In genomic region chr1:179779645-179780272, GRCh38 we compare ENCODE assay signal across 1 cellular context.
TF ChIP-seq lines count a peak whose summit lies in the region.

No MANE protein-coding gene starts in this region.

TF ChIP-seq in HEK293, 187 proteins besides CTCF, POLR2A, EP300 and RAD21 (continued from another document and continues in another):
- no peak for TF ChIP-seq PRDM10 (tag by site-specific recombination; IDR thresholded peaks at IDR 0.05)
- TF ChIP-seq ZBTB21 (tag by site-specific recombination; IDR thresholded peaks at IDR 0.05), result no peak
- no peak for TF ChIP-seq ZNF23 (tag by site-specific recombination; IDR thresholded peaks at IDR 0.05; ENCODE audit: borderline replicate concordance)
- no peak for TF ChIP-seq RBAK (tag by site-specific recombination; IDR thresholded peaks at IDR 0.05)
- TF ChIP-seq ZIC2 (tag by site-specific recombination; IDR thresholded peaks at IDR 0.05), result no peak
- no peak for TF ChIP-seq ZNF398 (tag by site-specific recombination; IDR thresholded peaks at IDR 0.05)
- TF ChIP-seq ZSCAN18 (tag by site-specific recombination; IDR thresholded peaks at IDR 0.05), result no peak
- no peak for TF ChIP-seq ZNF184 (tag by site-specific recombination; IDR thresholded peaks at IDR 0.05)
- no peak for TF ChIP-seq ZNF837 (tag by site-specific recombination; IDR thresholded peaks at IDR 0.05)
- no peak for TF ChIP-seq ZNF391 (tag by site-specific recombination; IDR thresholded peaks at IDR 0.05; ENCODE audit: borderline replicate concordance, low read depth)
- TF ChIP-seq ZNF843 (tag by site-specific recombination; IDR thresholded peaks at IDR 0.05), result peak; percentile 60; the same call in 1 of the 2 replicates
- TF ChIP-seq ZNF449 (tag by site-specific recombination; IDR thresholded peaks at IDR 0.05), result no peak
- TF ChIP-seq ZBTB17 (tag by site-specific recombination; IDR thresholded peaks at IDR 0.05), result peak; percentile 34; the same call in 1 of the 2 replicates
- TF ChIP-seq ZNF558 (tag by site-specific recombination; IDR thresholded peaks at IDR 0.05), result no peak
- peak; percentile 42; the same call in 1 of the 2 replicates for TF ChIP-seq SCRT1 (tag by site-specific recombination; IDR thresholded peaks at IDR 0.05; ENCODE audit: borderline replicate concordance)
- no peak for TF ChIP-seq ZNF791 (tag by site-specific recombination; IDR thresholded peaks at IDR 0.05)
- no peak for TF ChIP-seq ZFP37 (tag by site-specific recombination; IDR thresholded peaks at IDR 0.05)
- no peak for TF ChIP-seq PATZ1 (tag by site-specific recombination; IDR thresholded peaks at IDR 0.05)
- 0 out of 2 replicates have a peak, but pooled peaks have one; percentile 20 for TF ChIP-seq OVOL3 (tag by site-specific recombination; IDR thresholded peaks at IDR 0.05)
- peak; percentile 18; the same call in 1 of the 2 replicates for TF ChIP-seq ZNF18 (tag by site-specific recombination; IDR thresholded peaks at IDR 0.05)
- TF ChIP-seq ZNF138 (tag by site-specific recombination; IDR thresholded peaks at IDR 0.05; ENCODE audit: borderline replicate concordance), result no peak
- TF ChIP-seq ZNF157 (tag by site-specific recombination; IDR thresholded peaks at IDR 0.05), result no peak
- TF ChIP-seq PRDM2 (tag by site-specific recombination; IDR thresholded peaks at IDR 0.05; ENCODE audit: borderline replicate concordance), result no peak
- peak; percentile 58; the same call in 1 of the 2 replicates for TF ChIP-seq ZXDB (tag by site-specific recombination; IDR thresholded peaks at IDR 0.05)
- TF ChIP-seq ZNF155 (tag by site-specific recombination; IDR thresholded peaks at IDR 0.05), result no peak
- TF ChIP-seq ZNF266 (tag by site-specific recombination; IDR thresholded peaks at IDR 0.05; ENCODE audit: low read depth), result no peak
- no peak for TF ChIP-seq ZNF311 (tag by site-specific recombination; IDR thresholded peaks at IDR 0.05; ENCODE audit: borderline replicate concordance)
- TF ChIP-seq ZNF654 (tag by site-specific recombination; IDR thresholded peaks at IDR 0.05; ENCODE audit: low read depth), result no peak
- no peak for TF ChIP-seq ZNF335 (tag by site-specific recombination; conservative IDR thresholded peaks at IDR 0.05)
- no peak for TF ChIP-seq ZNF202 (tag by site-specific recombination; IDR thresholded peaks at IDR 0.05; ENCODE audit: borderline replicate concordance)
- TF ChIP-seq PRDM4 (tag by site-specific recombination; IDR thresholded peaks at IDR 0.05), result 0 out of 2 replicates have a peak, but pooled peaks have one; percentile 30
- TF ChIP-seq ZNF510 (tag by site-specific recombination; IDR thresholded peaks at IDR 0.05; ENCODE audit: insufficient replicate concordance), result no peak
- 0 out of 2 replicates have a peak, but pooled peaks have one; percentile 37 for TF ChIP-seq KLF10 (tag by site-specific recombination; IDR thresholded peaks at IDR 0.05)
- TF ChIP-seq ZNF221 (tag by site-specific recombination; IDR thresholded peaks at IDR 0.05; ENCODE audit: borderline replicate concordance), result no peak
- no peak for TF ChIP-seq ZNF768 (tag by site-specific recombination; IDR thresholded peaks at IDR 0.05)
- no peak for TF ChIP-seq ZNF548 (tag by site-specific recombination; IDR thresholded peaks at IDR 0.05)
- no peak for TF ChIP-seq BCL11A (tag by site-specific recombination; IDR thresholded peaks at IDR 0.05; ENCODE audit: low read depth)
